In the genomic region with DNA sequence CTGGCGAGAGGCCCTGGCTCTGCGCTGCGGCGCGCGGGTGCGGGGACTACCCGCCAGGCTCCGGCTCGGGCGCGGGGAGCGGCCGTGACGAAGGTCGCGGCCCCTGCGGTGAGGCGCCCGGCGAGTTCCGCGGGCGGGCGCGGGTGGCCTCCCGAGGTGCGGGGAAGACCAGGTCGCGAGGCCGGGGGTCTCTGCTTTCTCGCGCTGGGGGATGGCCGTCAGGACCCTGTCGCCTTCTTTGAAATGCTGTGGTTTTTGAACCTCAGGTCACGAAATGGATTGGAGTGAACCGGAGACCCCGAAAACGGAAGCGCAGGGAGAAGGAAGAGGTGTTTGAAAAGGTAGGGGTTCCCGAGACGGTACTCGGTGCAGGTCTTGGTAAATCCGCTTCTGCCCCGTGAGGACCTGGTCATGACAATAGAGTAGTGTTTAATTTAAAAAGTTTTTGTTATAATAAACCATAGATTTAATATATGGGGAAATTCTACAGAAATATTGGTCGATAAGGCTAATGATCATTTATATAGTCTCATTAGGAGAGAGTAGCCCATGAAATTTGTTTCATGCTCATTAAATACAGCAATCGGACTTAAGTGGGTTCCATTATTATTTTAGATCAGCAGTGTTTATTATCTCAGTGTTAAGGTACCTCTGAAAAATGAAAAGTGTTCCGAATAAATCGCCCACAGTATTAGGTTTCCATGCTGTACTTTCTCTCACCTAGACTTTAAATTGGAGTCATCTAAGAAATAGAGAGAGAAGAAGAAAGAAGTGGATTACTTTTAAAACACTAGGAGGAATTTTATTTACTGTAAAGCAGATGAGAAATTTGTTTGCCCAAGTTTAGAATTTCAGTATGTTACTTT, we compare ENCODE assay signal across 8 cellular contexts.
DNase-seq lines count a peak whose midpoint lies in the region; ATAC-seq and TF ChIP-seq lines count a peak whose summit lies in the region.

No MANE protein-coding gene starts in this region.

- CTCF ChIA-PET in activated naive CD4-positive, alpha-beta T cell treated with anti-CD3 and anti-CD28 coated beads for 36 hours (lab: Charles Lee), result no interaction called here

- TF ChIP-seq CTCF in OCI-LY3 (IDR thresholded peaks at IDR 0.05; ENCODE audit: low read depth, low read length), result no peak
- TF ChIP-seq CTCF in endothelial cell (IDR thresholded peaks at IDR 0.05; ENCODE audit: unreplicated experiment), result no peak

- ATAC-seq in GM19035 (IDR thresholded peaks at IDR 0.05; ENCODE audit: unreplicated experiment) (no peak), GM21786 (IDR thresholded peaks at IDR 0.05; ENCODE audit: unreplicated experiment) (no peak)

- no peak overlapping the region for H3K4ac ChIP-seq in neuronal stem cell (ENCODE audit: low read length)

- H4K20me1 ChIP-seq in OCI-LY3 (ENCODE audit: insufficient read depth, low read length), result no peaks in the 10 kb centered on the region

- no peaks in the 10 kb centered on the region for H3K79me2 ChIP-seq in OCI-LY3 (ENCODE audit: low read length)

- intact Hi-C loops in activated naive CD4-positive, alpha-beta T cell treated with anti-CD3 and anti-CD28 coated beads for 36 hours (cut with micrococcal nuclease), result no loop called here

- peak overlapping the region; percentile 14 for H2AK5ac ChIP-seq in neuronal stem cell (ENCODE audit: low read depth, low read length)

- peaks cover 32% of the 10 kb centered on the region for H3K27me3 Mint-ChIP-seq in activated naive CD4-positive, alpha-beta T cell treated with anti-CD3 and anti-CD28 coated beads for 36 hours (ENCODE audit: low read depth)
- peaks cover 2% of the 10 kb centered on the region for H3K27me3 Mint-ChIP-seq in endothelial cell (ENCODE audit: unreplicated experiment)

- H3K4me1 ChIP-seq in OCI-LY3 (ENCODE audit: low read length), result peaks cover 6% of the 10 kb centered on the region
- peaks cover 5 to 26% of the 10 kb centered on the region in 2 donors for H3K4me1 ChIP-seq in neuronal stem cell (ENCODE audit: control insufficient read depth in 2 of 2, insufficient read depth in 1 of 2, low read depth in 1 of 2, low read length in 2 of 2)

- peaks cover 8% of the 10 kb centered on the region for H3K4me1 Mint-ChIP-seq in activated naive CD4-positive, alpha-beta T cell treated with anti-CD3 and anti-CD28 coated beads for 36 hours (ENCODE audit: low read depth)
- peaks cover 21% of the 10 kb centered on the region for H3K4me1 Mint-ChIP-seq in endothelial cell (ENCODE audit: unreplicated experiment)

- H3K27me3 ChIP-seq in OCI-LY3 (ENCODE audit: low read depth, low read length) (peaks cover 40% of the 10 kb centered on the region), neuronal stem cell (ENCODE audit: control insufficient read depth in 3 of 3, insufficient read depth in 3 of 3, low read depth in 1 of 3, low read length in 3 of 3) (peaks cover 0 to 10% (median 0%) of the 10 kb centered on the region in 3 experiments)

- no peak overlapping the region for H2BK5ac ChIP-seq in neuronal stem cell (ENCODE audit: low read length)

- no peak overlapping the region for H2BK12ac ChIP-seq in neuronal stem cell (ENCODE audit: low read length)

- H3K4me2 ChIP-seq in OCI-LY3 (ENCODE audit: low read length) (peak overlapping the region; percentile 70), neuronal stem cell (ENCODE audit: insufficient read depth, low read length, poor library complexity, severe bottlenecking) (peak overlapping the region; percentile 94)

- H2BK120ac ChIP-seq in neuronal stem cell (ENCODE audit: low read depth, low read length), result no peak overlapping the region

- peak overlapping the region; percentile 50 for H3K9ac ChIP-seq in OCI-LY3 (ENCODE audit: low read length)
- H3K9ac ChIP-seq in neuronal stem cell (ENCODE audit: low read depth, low read length, poor library complexity), result peak overlapping the region; percentile 95

- H2AFZ ChIP-seq in OCI-LY3 (ENCODE audit: low read depth, low read length), result 0 out of 2 replicates have a peak overlapping the region, but pooled peaks have one; percentile 42
- H2AFZ ChIP-seq in neuronal stem cell (ENCODE audit: low read length), result peak overlapping the region; percentile 88

- WGBS in neuronal stem cell (ENCODE audit: extremely low coverage in 2 of 2, insufficient read length in 2 of 2, insufficient replicate concordance in 1 of 2), 2 donors, result no CpG with 5 or more reads among the region's 49 CpGs

- H3K4me3 ChIP-seq in OCI-LY3 (ENCODE audit: low read length) (peak overlapping the region; percentile 84), neuronal stem cell (ENCODE audit: low read length in 2 of 2) (peak overlapping the region; percentile 78 to 95)

- no peak for DNase-seq in activated naive CD4-positive, alpha-beta T cell treated with anti-CD3 and anti-CD28 coated beads for 36 hours
- no peak for DNase-seq in activated naive CD4-positive, alpha-beta T cell treated with anti-CD3 and anti-CD28 coated beads, Interleukin-2, amount 50 U/mL, for 16 hours
- DNase-seq in endothelial cell (ENCODE audit: low spot score) (no peak), neuronal stem cell (ENCODE audit: low spot score) (no peak), NCI-H187 treated with DMSO at 0.1 percent for 48 hours (lab: John Stamatoyannopoulos, UW) (no peak)

- H2BK15ac ChIP-seq in neuronal stem cell (ENCODE audit: low read length), result no peak overlapping the region

- H3K9me3 Mint-ChIP-seq in activated naive CD4-positive, alpha-beta T cell treated with anti-CD3 and anti-CD28 coated beads for 36 hours, result no peaks in the 10 kb centered on the region
- H3K9me3 Mint-ChIP-seq in endothelial cell (ENCODE audit: unreplicated experiment), result no peaks in the 10 kb centered on the region

- peaks cover 1% of the 10 kb centered on the region for H3K79me1 ChIP-seq in neuronal stem cell (ENCODE audit: low read depth, low read length)

- no peak overlapping the region for H3K27ac Mint-ChIP-seq in activated naive CD4-positive, alpha-beta T cell treated with anti-CD3 and anti-CD28 coated beads for 36 hours
- peak overlapping the region; percentile 61 for H3K27ac Mint-ChIP-seq in endothelial cell (ENCODE audit: unreplicated experiment)

- peaks cover 3% of the 10 kb centered on the region for H3K36me3 Mint-ChIP-seq in activated naive CD4-positive, alpha-beta T cell treated with anti-CD3 and anti-CD28 coated beads for 36 hours (ENCODE audit: low read depth)
- H3K36me3 Mint-ChIP-seq in endothelial cell (ENCODE audit: low read depth, unreplicated experiment), result no peaks in the 10 kb centered on the region

- H3K9me3 ChIP-seq in OCI-LY3 (ENCODE audit: insufficient read depth, low read length) (no peaks in the 10 kb centered on the region), neuronal stem cell (replicated peaks in 1 of 2; ENCODE audit: control insufficient read depth in 2 of 2, insufficient read depth in 1 of 2, low read depth in 1 of 2, low read length in 2 of 2) (no peaks in the 10 kb centered on the region)

- H3K18ac ChIP-seq in neuronal stem cell (ENCODE audit: low read length), result peak overlapping the region; percentile 93

- no peak overlapping the region for H3K23ac ChIP-seq in neuronal stem cell (ENCODE audit: low read depth, low read length, poor library complexity)

- peak overlapping the region; percentile 71 for H3K4me3 Mint-ChIP-seq in activated naive CD4-positive, alpha-beta T cell treated with anti-CD3 and anti-CD28 coated beads for 36 hours
- H3K4me3 Mint-ChIP-seq in endothelial cell (ENCODE audit: unreplicated experiment), result peak overlapping the region; percentile 95

- H3K14ac ChIP-seq in neuronal stem cell (ENCODE audit: low read length), result peak overlapping the region; percentile 51

- H4K8ac ChIP-seq in neuronal stem cell (ENCODE audit: low read depth, low read length), result no peak overlapping the region

- H3K27ac ChIP-seq in OCI-LY3 (ENCODE audit: low read length) (no peak overlapping the region), neuronal stem cell (replicated peaks; ENCODE audit: low read length) (no peak overlapping the region)

- H4K91ac ChIP-seq in neuronal stem cell (ENCODE audit: low read depth, low read length, poor library complexity), result no peak overlapping the region

- H3K36me3 ChIP-seq in OCI-LY3 (replicated peaks; ENCODE audit: low read depth, low read length) (no peaks in the 10 kb centered on the region), neuronal stem cell (replicated peaks in 1 of 2; ENCODE audit: control insufficient read depth in 2 of 2, insufficient read depth in 2 of 2, low read length in 2 of 2) (peaks cover 1 to 31% of the 10 kb centered on the region in 2 donors)
